In the genomic region with DNA sequence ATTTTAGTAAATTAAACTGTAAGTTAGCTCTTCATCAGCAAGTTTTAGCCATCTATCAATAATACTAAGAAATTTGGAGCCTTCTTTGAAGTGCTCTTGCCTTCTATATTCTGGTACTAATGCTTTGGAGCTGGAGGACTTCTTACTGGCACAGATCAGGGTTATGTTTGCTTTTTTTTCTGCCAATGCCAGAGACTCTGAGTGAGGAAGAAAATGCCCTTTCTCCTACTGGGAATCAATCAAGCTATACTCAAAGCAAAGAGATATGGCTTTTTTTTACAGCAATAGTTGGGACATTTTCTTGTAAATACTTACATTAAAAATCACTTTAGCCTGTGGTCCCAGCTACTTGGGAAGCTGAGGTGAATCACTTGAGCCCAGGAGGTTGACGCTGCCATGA, we compare ENCODE assay signal across 2 cellular contexts.
TF ChIP-seq lines count a peak whose summit lies in the region.

No MANE protein-coding gene starts in this region.

TF ChIP-seq in GM23338, 12 proteins besides CTCF, POLR2A, EP300 and RAD21:
- TF ChIP-seq JUNB (IDR thresholded peaks at IDR 0.05; ENCODE audit: unreplicated experiment) (no peak), STAT1 (IDR thresholded peaks at IDR 0.05; ENCODE audit: unreplicated experiment) (no peak), EZH2 (IDR thresholded peaks at IDR 0.05; ENCODE audit: low read depth, unreplicated experiment) (no peak), CREB1 (CRISPR knock-in tag; IDR thresholded peaks at IDR 0.05; ENCODE audit: low read depth) (no peak), NANOG (IDR thresholded peaks at IDR 0.05; ENCODE audit: borderline replicate concordance) (no peak), ZNF114 (CRISPR knock-in tag; IDR thresholded peaks at IDR 0.05) (no peak), ZNF331 (CRISPR knock-in tag; IDR thresholded peaks at IDR 0.05; ENCODE audit: low read depth) (no peak), POLR2AphosphoS5 (IDR thresholded peaks at IDR 0.05; ENCODE audit: low read depth) (no peak)
- TF ChIP-seq, protein P1, sequence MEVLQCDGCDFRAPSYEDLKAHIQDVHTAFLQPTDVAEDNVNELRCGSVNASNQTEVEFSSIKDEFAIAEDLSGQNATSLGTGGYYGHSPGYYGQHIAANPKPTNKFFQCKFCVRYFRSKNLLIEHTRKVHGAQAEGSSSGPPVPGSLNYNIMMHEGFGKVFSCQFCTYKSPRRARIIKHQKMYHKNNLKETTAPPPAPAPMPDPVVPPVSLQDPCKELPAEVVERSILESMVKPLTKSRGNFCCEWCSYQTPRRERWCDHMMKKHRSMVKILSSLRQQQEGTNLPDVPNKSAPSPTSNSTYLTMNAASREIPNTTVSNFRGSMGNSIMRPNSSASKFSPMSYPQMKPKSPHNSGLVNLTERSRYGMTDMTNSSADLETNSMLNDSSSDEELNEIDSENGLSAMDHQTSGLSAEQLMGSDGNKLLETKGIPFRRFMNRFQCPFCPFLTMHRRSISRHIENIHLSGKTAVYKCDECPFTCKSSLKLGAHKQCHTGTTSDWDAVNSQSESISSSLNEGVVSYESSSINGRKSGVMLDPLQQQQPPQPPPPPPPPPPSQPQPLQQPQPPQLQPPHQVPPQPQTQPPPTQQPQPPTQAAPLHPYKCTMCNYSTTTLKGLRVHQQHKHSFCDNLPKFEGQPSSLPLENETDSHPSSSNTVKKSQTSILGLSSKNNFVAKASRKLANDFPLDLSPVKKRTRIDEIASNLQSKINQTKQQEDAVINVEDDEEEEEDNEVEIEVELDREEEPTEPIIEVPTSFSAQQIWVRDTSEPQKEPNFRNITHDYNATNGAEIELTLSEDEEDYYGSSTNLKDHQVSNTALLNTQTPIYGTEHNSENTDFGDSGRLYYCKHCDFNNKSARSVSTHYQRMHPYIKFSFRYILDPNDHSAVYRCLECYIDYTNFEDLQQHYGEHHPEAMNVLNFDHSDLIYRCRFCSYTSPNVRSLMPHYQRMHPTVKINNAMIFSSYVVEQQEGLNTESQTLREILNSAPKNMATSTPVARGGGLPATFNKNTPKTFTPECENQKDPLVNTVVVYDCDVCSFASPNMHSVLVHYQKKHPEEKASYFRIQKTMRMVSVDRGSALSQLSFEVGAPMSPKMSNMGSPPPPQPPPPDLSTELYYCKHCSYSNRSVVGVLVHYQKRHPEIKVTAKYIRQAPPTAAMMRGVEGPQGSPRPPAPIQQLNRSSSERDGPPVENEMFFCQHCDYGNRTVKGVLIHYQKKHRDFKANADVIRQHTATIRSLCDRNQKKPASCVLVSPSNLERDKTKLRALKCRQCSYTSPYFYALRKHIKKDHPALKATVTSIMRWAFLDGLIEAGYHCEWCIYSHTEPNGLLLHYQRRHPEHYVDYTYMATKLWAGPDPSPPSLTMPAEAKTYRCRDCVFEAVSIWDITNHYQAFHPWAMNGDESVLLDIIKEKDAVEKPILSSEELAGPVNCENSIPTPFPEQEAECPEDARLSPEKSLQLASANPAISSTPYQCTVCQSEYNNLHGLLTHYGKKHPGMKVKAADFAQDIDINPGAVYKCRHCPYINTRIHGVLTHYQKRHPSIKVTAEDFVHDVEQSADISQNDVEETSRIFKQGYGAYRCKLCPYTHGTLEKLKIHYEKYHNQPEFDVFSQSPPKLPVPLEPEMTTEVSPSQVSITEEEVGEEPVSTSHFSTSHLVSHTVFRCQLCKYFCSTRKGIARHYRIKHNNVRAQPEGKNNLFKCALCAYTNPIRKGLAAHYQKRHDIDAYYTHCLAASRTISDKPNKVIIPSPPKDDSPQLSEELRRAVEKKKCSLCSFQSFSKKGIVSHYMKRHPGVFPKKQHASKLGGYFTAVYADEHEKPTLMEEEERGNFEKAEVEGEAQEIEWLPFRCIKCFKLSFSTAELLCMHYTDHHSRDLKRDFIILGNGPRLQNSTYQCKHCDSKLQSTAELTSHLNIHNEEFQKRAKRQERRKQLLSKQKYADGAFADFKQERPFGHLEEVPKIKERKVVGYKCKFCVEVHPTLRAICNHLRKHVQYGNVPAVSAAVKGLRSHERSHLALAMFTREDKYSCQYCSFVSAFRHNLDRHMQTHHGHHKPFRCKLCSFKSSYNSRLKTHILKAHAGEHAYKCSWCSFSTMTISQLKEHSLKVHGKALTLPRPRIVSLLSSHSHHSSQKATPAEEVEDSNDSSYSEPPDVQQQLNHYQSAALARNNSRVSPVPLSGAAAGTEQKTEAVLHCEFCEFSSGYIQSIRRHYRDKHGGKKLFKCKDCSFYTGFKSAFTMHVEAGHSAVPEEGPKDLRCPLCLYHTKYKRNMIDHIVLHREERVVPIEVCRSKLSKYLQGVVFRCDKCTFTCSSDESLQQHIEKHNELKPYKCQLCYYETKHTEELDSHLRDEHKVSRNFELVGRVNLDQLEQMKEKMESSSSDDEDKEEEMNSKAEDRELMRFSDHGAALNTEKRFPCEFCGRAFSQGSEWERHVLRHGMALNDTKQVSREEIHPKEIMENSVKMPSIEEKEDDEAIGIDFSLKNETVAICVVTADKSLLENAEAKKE (CRISPR knock-in tag; IDR thresholded peaks at IDR 0.05) = no peak

TF ChIP-seq in GM12878, 131 proteins besides CTCF, POLR2A, EP300 and RAD21:
- TF ChIP-seq DPF2 (IDR thresholded peaks at IDR 0.05) (no peak), NR2F1 (conservative IDR thresholded peaks at IDR 0.05) (no peak), IKZF1 (conservative IDR thresholded peaks at IDR 0.05) (no peak), POU2F2 (IDR thresholded peaks at IDR 0.05; ENCODE audit: borderline replicate concordance, low read depth, low read length) (no peak)
